ENCODE assay signal across 8 cellular contexts in the genomic region with DNA sequence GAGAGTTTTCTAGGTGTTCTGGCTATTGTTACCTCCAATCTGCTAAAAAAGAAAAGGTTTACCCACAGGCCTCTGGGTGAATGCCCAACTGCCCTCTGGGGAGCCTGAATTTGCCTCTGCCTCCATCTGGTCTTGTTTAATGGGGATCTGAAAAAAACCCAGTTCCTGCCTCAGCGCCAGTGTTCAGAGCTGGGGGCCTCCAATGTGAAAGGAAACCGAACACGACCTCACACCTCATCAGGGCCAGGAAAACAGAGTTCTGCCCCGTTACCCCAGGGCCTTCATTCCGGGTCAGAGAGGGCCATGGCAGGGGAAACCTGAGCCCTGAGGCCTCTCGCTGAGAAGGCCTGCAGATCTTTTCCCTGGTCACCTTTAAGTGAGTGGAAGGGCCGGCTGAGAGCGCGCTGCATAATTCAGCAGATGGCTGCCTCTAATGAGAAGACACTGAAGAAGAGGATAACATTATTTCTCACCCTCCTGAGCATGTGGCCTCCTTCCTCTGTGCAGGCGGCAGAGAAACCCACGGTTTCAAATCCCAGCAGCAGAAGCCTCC. TPM values are rescaled to one million over a fixed set of nuclear protein-coding genes. Genes with fewer than 3 reads are reported as not detected.
DNase-seq lines count a peak whose midpoint lies in the region; ATAC-seq, FAIRE-seq and TF ChIP-seq lines count a peak whose summit lies in the region.

No MANE protein-coding gene starts in this region.

- ATAC-seq in DND-41 (ENCODE audit: insufficient read depth, low read depth) = peak; percentile 36
- peak; percentile 29 for ATAC-seq in GM21526 (IDR thresholded peaks at IDR 0.05; ENCODE audit: low FRiP score, unreplicated experiment)

- H4K20me1 ChIP-seq in DND-41 (ENCODE audit: insufficient read depth, low read length) = peaks cover 16% of the 10 kb centered on the region
- no peaks in the 10 kb centered on the region for H4K20me1 ChIP-seq in endothelial cell of umbilical vein (replicated peaks; ENCODE audit: control insufficient read depth, extremely low read depth, insufficient read depth, low read length)
- H4K20me1 ChIP-seq in smooth muscle cell (ENCODE audit: low read depth) = peaks cover 4% of the 10 kb centered on the region

- intact Hi-C loops in endothelial cell of umbilical vein (cut with micrococcal nuclease) = no loop called here

- TF ChIP-seq POLR2A in endothelial cell of umbilical vein (IDR thresholded peaks at IDR 0.05; ENCODE audit: low read depth, low read length) = no peak
- TF ChIP-seq POLR2A in erythroblast (IDR thresholded peaks at IDR 0.05; ENCODE audit: low read length) = no peak

- POLR2A ChIA-PET in endothelial cell of umbilical vein (lab: Charles Lee) = no interaction called here

- H3K27me3 ChIP-seq in DND-41 (ENCODE audit: insufficient read depth, low read length, poor library complexity) (no peaks in the 10 kb centered on the region), endothelial cell of umbilical vein (ENCODE audit: control insufficient read depth in 2 of 2, insufficient read depth in 2 of 2, low read length in 2 of 2) (no peaks in the 10 kb centered on the region), smooth muscle cell (ENCODE audit: low read depth) (no peaks in the 10 kb centered on the region)

- peak; percentile 69 for DNase-seq in DND-41
- peak; percentile 45 to 68 for DNase-seq in NCI-H446 (lab: John Stamatoyannopoulos, UW)
- DNase-seq in endothelial cell of umbilical vein (ENCODE audit: low read depth, low spot score) = no peak
- no peak for DNase-seq in smooth muscle cell (lab: John Stamatoyannopoulos, UW; ENCODE audit: unreplicated experiment)
- DNase-seq in RKO (ENCODE audit: low spot score) = no peak
- no peak for DNase-seq in erythroblast (lab: John Stamatoyannopoulos, UW)
- no peak for DNase-seq in stimulated activated CD8-positive, alpha-beta memory T cell treated with anti-CD3 and anti-CD28 coated beads, Interleukin-4, amount 100 ng/mL, for 48 hours

- CTCF ChIA-PET in endothelial cell of umbilical vein (lab: Charles Lee) = interaction anchor here (1.2 to 2.6 kb wide), 3 partner anchors 10 to 76 kb away, joined by 3 to 8 read pairs (median 4); no protein-coding TSS in a partner anchor

- 58% methylated on average over 11 of the region's 11 CpGs for WGBS in smooth muscle cell (ENCODE audit: low lambda C conversion rate)

- no peaks in the 10 kb centered on the region for H3F3A ChIP-seq in smooth muscle cell (ENCODE audit: low read depth)

- H3K4me1 ChIP-seq in DND-41 (ENCODE audit: insufficient read depth, low read length) (peaks cover 100% of the 10 kb centered on the region), endothelial cell of umbilical vein (ENCODE audit: control insufficient read depth, extremely low read depth, insufficient read depth, low read length) (peaks cover 25% of the 10 kb centered on the region), smooth muscle cell (ENCODE audit: low read depth) (peaks cover 12% of the 10 kb centered on the region)

- no peaks in the 10 kb centered on the region for H3K9me1 ChIP-seq in endothelial cell of umbilical vein (replicated peaks; ENCODE audit: control insufficient read depth, extremely low read depth, insufficient read depth, low read length)

- no peaks in the 10 kb centered on the region for H3K9me3 ChIP-seq in DND-41 (ENCODE audit: insufficient read depth, low read length, severe bottlenecking)
- H3K9me3 ChIP-seq in endothelial cell of umbilical vein (replicated peaks; ENCODE audit: control insufficient read depth, insufficient read depth, low read length) = no peaks in the 10 kb centered on the region
- no peaks in the 10 kb centered on the region for H3K9me3 ChIP-seq in smooth muscle cell (replicated peaks; ENCODE audit: low read depth)

- peak overlapping the region in 1 of 2 experiments; percentile 30; a peak in 1 of 4 replicates for H3K4me3 ChIP-seq in DND-41 (ENCODE audit: low read depth in 1 of 2, low read length in 2 of 2)
- H3K4me3 ChIP-seq in endothelial cell of umbilical vein (replicated peaks in 1 of 3; ENCODE audit: insufficient read depth in 1 of 3, low read depth in 1 of 3, low read length in 3 of 3) = no peak overlapping the region
- no peak overlapping the region for H3K4me3 ChIP-seq in smooth muscle cell

- peak overlapping the region; percentile 76 for H3K9ac ChIP-seq in DND-41 (ENCODE audit: low read depth, low read length)
- peak overlapping the region; percentile 45 for H3K9ac ChIP-seq in endothelial cell of umbilical vein (replicated peaks; ENCODE audit: extremely low read depth, insufficient read depth, low read length)
- peak overlapping the region; percentile 37 for H3K9ac ChIP-seq in smooth muscle cell (ENCODE audit: low read depth)

- BruUV-seq in endothelial cell of umbilical vein (replicated peaks; lab: Mats Ljungman, UMichigan) = no TSS peak

- H3K4me2 ChIP-seq in DND-41 (ENCODE audit: insufficient read depth, low read length) (peak overlapping the region; percentile 60), endothelial cell of umbilical vein (ENCODE audit: insufficient read depth, low read length) (peak overlapping the region; percentile 3), smooth muscle cell (peak overlapping the region; percentile 48)

- H3K36me3 ChIP-seq in DND-41 (ENCODE audit: insufficient read depth, low read length) = peaks cover 17% of the 10 kb centered on the region
- no peaks in the 10 kb centered on the region for H3K36me3 ChIP-seq in endothelial cell of umbilical vein (ENCODE audit: control insufficient read depth in 2 of 2, extremely low read depth in 1 of 2, insufficient read depth in 2 of 2, low read length in 2 of 2)
- H3K36me3 ChIP-seq in smooth muscle cell (ENCODE audit: low read depth) = no peaks in the 10 kb centered on the region

- TF ChIP-seq CTCF in DND-41 (IDR thresholded peaks at IDR 0.05; ENCODE audit: borderline replicate concordance, extremely low read depth, low read length, poor library complexity, severe bottlenecking) = no peak
- no peak for TF ChIP-seq CTCF in endothelial cell of umbilical vein (IDR thresholded peaks at IDR 0.05; ENCODE audit: extremely low read depth in 1 of 2, insufficient read depth in 1 of 2, low read depth in 1 of 2, low read length in 2 of 2)
- no peak for TF ChIP-seq CTCF in smooth muscle cell (IDR thresholded peaks at IDR 0.05; ENCODE audit: borderline replicate concordance, insufficient read depth, poor library complexity, severe bottlenecking)

- FAIRE-seq in endothelial cell of umbilical vein (lab: Jason Lieb, UNC) = no peak

- H3K79me2 ChIP-seq in DND-41 (ENCODE audit: insufficient read depth, low read length) (peaks cover 95% of the 10 kb centered on the region), endothelial cell of umbilical vein (ENCODE audit: control insufficient read depth, insufficient read depth, low read length) (peaks cover 24% of the 10 kb centered on the region), smooth muscle cell (ENCODE audit: low read depth) (peaks cover 85% of the 10 kb centered on the region)

- dilution Hi-C loops in endothelial cell of umbilical vein (cut with MboI; ENCODE audit: extremely low pct_ligation_motif_present, low sequenced_read_pairs) = no loop called here

- H3K27ac ChIP-seq in DND-41 (ENCODE audit: low read length) (peak overlapping the region; percentile 90), endothelial cell of umbilical vein (ENCODE audit: insufficient read depth, low read depth, low read length) (peak overlapping the region; percentile 78), smooth muscle cell (ENCODE audit: low read depth) (peak overlapping the region; percentile 62)

- H2AFZ ChIP-seq in DND-41 (ENCODE audit: low read depth, low read length) = no peak overlapping the region
- H2AFZ ChIP-seq in endothelial cell of umbilical vein (ENCODE audit: low read depth, low read length) = peak overlapping the region; percentile 31
- no peak overlapping the region for H2AFZ ChIP-seq in smooth muscle cell (ENCODE audit: low read depth)

TF ChIP-seq in endothelial cell of umbilical vein, 7 proteins besides CTCF, POLR2A, EP300 and RAD21:
- TF ChIP-seq MYC (IDR thresholded peaks at IDR 0.05; ENCODE audit: low read depth, low read length) (no peak), JUN (IDR thresholded peaks at IDR 0.05; ENCODE audit: borderline replicate concordance, insufficient read depth, insufficient read length, low read depth) (no peak), EZH2 (IDR thresholded peaks at IDR 0.05; ENCODE audit: borderline replicate concordance, low read depth, low read length, severe bottlenecking) (no peak)

RNA-seq across cellular contexts. Expression of a gene that starts 6.8 kb away (rescaled TPM):
- total RNA-seq in endothelial cell of umbilical vein (22.2 and 31.8 TPM in 2 replicates), smooth muscle cell (58.1 and 75.1 TPM in 2 replicates)
- polyA plus RNA-seq in endothelial cell of umbilical vein (15.8 and 23.1 TPM in 2 replicates), smooth muscle cell (50.6 and 58.4 TPM in 2 replicates)
- 23.1 and 24.3 TPM in 2 replicates for polyA plus RNA-seq in endothelial cell of umbilical vein (2011; cell fraction: cytosol; rRNA removed)
- 13.8 and 18.5 TPM in 2 replicates for polyA plus RNA-seq in endothelial cell of umbilical vein (2011; cell fraction: nucleus; rRNA removed)
- 21.5 and 23.4 TPM in 2 replicates for polyA plus RNA-seq in endothelial cell of umbilical vein (2012)
- polyA minus RNA-seq in endothelial cell of umbilical vein = 44.5 and 51.3 TPM in 2 replicates
- 22.1 TPM for polyA minus RNA-seq in endothelial cell of umbilical vein (2011; cell fraction: cytosol; rRNA and poly(A)+ RNA removed)
- polyA minus RNA-seq in endothelial cell of umbilical vein (2011; cell fraction: nucleus; rRNA and poly(A)+ RNA removed) = 9.2 and 11.5 TPM in 2 replicates

Comparison
In these comparisons a context has a peak if more than half of its experiments do, and no peak if none do; other contexts are left out.
1. DNase-seq: peak in DND-41 (single experiment) and NCI-H446 (2 of 2); none in endothelial cell of umbilical vein (single experiment), smooth muscle cell (single experiment), RKO (single experiment), erythroblast (0 of 2) and stimulated activated CD8-positive, alpha-beta memory T cell treated with anti-CD3 and anti-CD28 coated beads, Interleukin-4, amount 100 ng/mL, for 48 hours (single experiment).
2. H3K4me2 ChIP-seq: peak in every context shown above with its lines; median percentile 60 in DND-41; 48 in smooth muscle cell; 3 in endothelial cell of umbilical vein.
3. Peak in every context shown above with its lines, with median percentiles within 50 percentile points of each other: H3K27ac ChIP-seq and H3K9ac ChIP-seq.